ENCODE assay signal across 18 cellular contexts in genomic region chr3:64203216-64203615, GRCh38. TPM values are rescaled to one million over a fixed set of nuclear protein-coding genes. Genes with fewer than 3 reads are reported as not detected.
"Had no signal": no experiment of that assay in that cellular context is flagged by ENCODE, and none has a peak within 500 bp of the region (broad histone marks: within the 10 kb centered on the region; RNA-seq: fewer than 3 reads in every experiment).

No MANE protein-coding gene starts in this region.

- H3K9me3 Mint-ChIP-seq: activated CD4-positive, alpha-beta memory T cell treated with anti-CD3 and anti-CD28 coated beads for 36 hours; activated naive CD8-positive, alpha-beta T cell treated with anti-CD3 and anti-CD28 coated beads for 36 hours had no signal

- H3K36me3 Mint-ChIP-seq: activated CD4-positive, alpha-beta memory T cell treated with anti-CD3 and anti-CD28 coated beads for 36 hours; activated naive CD8-positive, alpha-beta T cell treated with anti-CD3 and anti-CD28 coated beads for 36 hours; naive B cell had no signal

- H3K4me3 ChIP-seq: coronary artery, lower lobe of right lung, transverse colon had no signal

- H3K36me3 ChIP-seq: transverse colon had no signal

- H3K27me3 ChIP-seq: transverse colon had no signal

- H3K9me3 ChIP-seq: lower lobe of right lung, transverse colon had no signal

- H3K27ac ChIP-seq: lower lobe of right lung had no signal

- H3K4me1 Mint-ChIP-seq: activated naive CD8-positive, alpha-beta T cell treated with anti-CD3 and anti-CD28 coated beads for 36 hours; naive B cell had no signal

- DNase-seq: activated CD4-positive, alpha-beta memory T cell treated with anti-CD3 and anti-CD28 coated beads for 36 hours; activated CD4-positive, alpha-beta T cell treated with anti-CD3 and anti-CD28 coated beads for 1 hour; activated gamma-delta T cell; activated naive CD8-positive, alpha-beta T cell treated with anti-CD3 and anti-CD28 coated beads for 36 hours; activated T-cell treated with anti-CD3 and anti-CD28 coated beads, Interleukin-2, amount 50 U/mL, for 48 hours; anterior cingulate cortex; effector CD4-positive, alpha-beta T cell; hippocampal formation; lower lobe of right lung; naive B cell; stimulated activated CD4-positive, alpha-beta T cell treated with anti-CD3 and anti-CD28 coated beads, Interleukin-2, amount 100 ng/mL, for 24 hours; stimulated activated naive CD4-positive, alpha-beta T cell; substantia nigra; T-helper 9 cell; transverse colon had no signal

- H3K4me3 Mint-ChIP-seq: activated CD4-positive, alpha-beta memory T cell treated with anti-CD3 and anti-CD28 coated beads for 36 hours; activated naive CD8-positive, alpha-beta T cell treated with anti-CD3 and anti-CD28 coated beads for 36 hours; naive B cell had no signal

- ATAC-seq: lower lobe of right lung, sciatic nerve had no signal

- H3K27me3 Mint-ChIP-seq: progenitor cell of endocrine pancreas had no signal

- H3K27ac Mint-ChIP-seq: activated CD4-positive, alpha-beta memory T cell treated with anti-CD3 and anti-CD28 coated beads for 36 hours; activated naive CD8-positive, alpha-beta T cell treated with anti-CD3 and anti-CD28 coated beads for 36 hours; naive B cell; progenitor cell of endocrine pancreas had no signal

RNA-seq across cellular contexts. Expression of gene PRICKLE2, which starts 22.1 kb away (rescaled TPM):
- total RNA-seq: activated CD4-positive, alpha-beta memory T cell treated with anti-CD3 and anti-CD28 coated beads for 36 hours; activated naive CD8-positive, alpha-beta T cell treated with anti-CD3 and anti-CD28 coated beads for 36 hours had no signal
